8 cellular contexts compared by ENCODE assay signal in genomic region chr3:19147905-19148767, GRCh38. TPM values are rescaled to one million over a fixed set of nuclear protein-coding genes. Genes with fewer than 3 reads are reported as not detected.
DNase-seq lines count a peak whose midpoint lies in the region; ATAC-seq, FAIRE-seq and TF ChIP-seq lines count a peak whose summit lies in the region.

Gene KCNH8 (plus strand): TSS chr3:19148510. CDS start chr3:19148720, 210 bp downstream.

- H3K79me2 ChIP-seq in OCI-LY1 (ENCODE audit: insufficient read depth, low read length) (no peaks in the 10 kb centered on the region), K562 (ENCODE audit: control insufficient read depth, insufficient read depth, low read length) (no peaks in the 10 kb centered on the region)

- DNase-seq in NCI-H82 (lab: John Stamatoyannopoulos, UW) (peak; percentile 52), NCI-H82 treated with DMSO at 0.1 percent for 48 hours (lab: John Stamatoyannopoulos, UW; ENCODE audit: unreplicated experiment) (no peak), K562 (ENCODE audit: extremely low read depth in 1 of 4, low spot score in 3 of 4) (peak; percentile 17 to 23 (median 20)), islet precursor cell (peak; percentile 78), small intestine (peak; percentile 32)

- H3K27ac ChIP-seq in OCI-LY1 (ENCODE audit: low read depth, low read length, poor library complexity, severe bottlenecking) (no peak within 1 kb of the TSS), K562 (ENCODE audit: extremely low read depth, low read depth, low read length) (no peak within 1 kb of the TSS), small intestine (ENCODE audit: low read depth in 1 of 2, low read length in 1 of 2) (peak within 1 kb of the TSS in 1 of 2 donors; percentile 91)

- TF ChIP-seq RAD21 in K562 (CRISPR knock-in tag; conservative IDR thresholded peaks at IDR 0.05 in 1 of 2, IDR thresholded peaks at IDR 0.05 in 1 of 2): no peak

- WGBS in K562 (ENCODE audit: insufficient coverage, low coverage, missing lambda C conversion rate): 16% methylated on average over 30 of the region's 64 CpGs
- 1% methylated on average over 31 to 64 of the region's 64 CpGs for WGBS in small intestine, 3 donors

- H3K9me3 ChIP-seq in OCI-LY1 (ENCODE audit: low read length) (no peaks in the 10 kb centered on the region), K562 (replicated peaks; ENCODE audit: control insufficient read depth, insufficient read depth, low read depth, low read length) (no peaks in the 10 kb centered on the region), small intestine (ENCODE audit: control insufficient read depth, low read depth) (no peaks in the 10 kb centered on the region)

- in situ Hi-C loops in K562 (cut with MboI): no loop called here

- H3K4me3 ChIP-seq in OCI-LY1 (ENCODE audit: low read depth, low read length, poor library complexity, severe bottlenecking): peak within 1 kb of the TSS; percentile 64
- peak within 1 kb of the TSS; percentile 51 for H3K4me3 ChIP-seq in K562
- H3K4me3 ChIP-seq in small intestine (ENCODE audit: low read depth in 1 of 2, low read length in 2 of 2): peak within 1 kb of the TSS; percentile 66 to 68

- 0 out of 2 replicates have a peak, but pooled peaks cover 4% of the 10 kb centered on the region for H3F3A ChIP-seq in OCI-LY1 (ENCODE audit: insufficient read depth, low read length)

- no peak for TF ChIP-seq POLR2A in K562 (conservative IDR thresholded peaks at IDR 0.05)

- H2AFZ ChIP-seq in OCI-LY1 (ENCODE audit: low read length): peak within 1 kb of the TSS; percentile 75; the same call in 1 of the 2 replicates
- H2AFZ ChIP-seq in K562 (ENCODE audit: low read depth, low read length): peak within 1 kb of the TSS; percentile 82

- CTCF ChIA-PET in K562 (lab: Yijun Ruan, JAX; ENCODE audit: low intra/inter-chr PET ratio): no interaction called here

- H4K20me1 ChIP-seq in OCI-LY1 (ENCODE audit: insufficient read depth, low read length): no peaks in the 10 kb centered on the region
- no peaks in the 10 kb centered on the region for H4K20me1 ChIP-seq in K562 (replicated peaks; ENCODE audit: control insufficient read depth, insufficient read depth, low read length)

- no peak for FAIRE-seq in K562 (lab: Jason Lieb, UNC)
- no peak for FAIRE-seq in small intestine (lab: Jason Lieb, UNC)

- TF ChIP-seq CTCF in OCI-LY1 (IDR thresholded peaks at IDR 0.05; ENCODE audit: low read length) (no peak), K562 (IDR thresholded peaks at IDR 0.05 in 2 of 3, conservative IDR thresholded peaks at IDR 0.05 in 1 of 3; ENCODE audit: insufficient read depth in 2 of 3, low read depth in 1 of 3, low read length in 3 of 3) (peak in 1 of 3 experiments; percentile 30; a peak in 1 of 6 replicates)

- no peaks in the 10 kb centered on the region for H3K27me3 ChIP-seq in OCI-LY1 (ENCODE audit: insufficient read depth, low read length)
- H3K27me3 ChIP-seq in K562 (ENCODE audit: control insufficient read depth in 2 of 2, insufficient read depth in 2 of 2, low read length in 2 of 2): no peaks in the 10 kb centered on the region
- H3K27me3 ChIP-seq in small intestine (ENCODE audit: control insufficient read depth in 2 of 2, insufficient read depth in 2 of 2, low read length in 2 of 2): peaks cover 0 to 2% of the 10 kb centered on the region in 2 donors

- H3K9me2 ChIP-seq in OCI-LY1 (ENCODE audit: low read depth, low read length): no peaks in the 10 kb centered on the region

- H3K9ac ChIP-seq in OCI-LY1 (ENCODE audit: low read length) (peak within 1 kb of the TSS; percentile 38), K562 (ENCODE audit: insufficient read depth in 1 of 2, low read depth in 2 of 2, low read length in 2 of 2) (peak within 1 kb of the TSS in 1 of 2 experiments; percentile 81; a peak in 2 of 4 replicates)

- intact Hi-C loops in K562 (cut with micrococcal nuclease): loop anchor here (5.0 kb wide), 2 partner anchors 719 to 1039 kb away; partner anchors contain the start of gene SGO1

- H3K9me1 ChIP-seq in K562 (ENCODE audit: control insufficient read depth, insufficient read depth, low read length): no peaks in the 10 kb centered on the region

- H3K4me1 ChIP-seq in OCI-LY1 (ENCODE audit: insufficient read depth, low read length, severe bottlenecking) (peaks cover 10% of the 10 kb centered on the region), K562 (replicated peaks in 1 of 2; ENCODE audit: control insufficient read depth in 2 of 2, insufficient read depth in 2 of 2, low read length in 2 of 2) (peaks cover 0 to 16% of the 10 kb centered on the region in 2 experiments; a peak in 2 of 5 replicates), small intestine (ENCODE audit: control insufficient read depth in 2 of 2, insufficient read depth in 1 of 2, low read depth in 1 of 2, low read length in 1 of 2) (peaks cover 0 to 4% of the 10 kb centered on the region in 2 donors)

- POLR2A ChIA-PET in K562 (lab: Yijun Ruan, JAX): interaction anchor here (0.6 kb wide), 1 partner anchor 8 kb away, joined by 3 read pairs; no protein-coding TSS in a partner anchor

- H3K36me3 ChIP-seq in OCI-LY1 (ENCODE audit: insufficient read depth, low read length) (no peaks in the 10 kb centered on the region), K562 (ENCODE audit: control insufficient read depth, insufficient read depth, low read length) (no peaks in the 10 kb centered on the region), small intestine (ENCODE audit: control insufficient read depth in 2 of 2, insufficient read depth in 2 of 2, low read length in 2 of 2) (no peaks in the 10 kb centered on the region)

- ATAC-seq in K562 (peak; percentile 62), HG02885 (IDR thresholded peaks at IDR 0.05; ENCODE audit: poor library complexity, unreplicated experiment) (no peak), HG02798 (IDR thresholded peaks at IDR 0.05; ENCODE audit: poor library complexity, unreplicated experiment) (no peak)

- no peak for TF ChIP-seq EP300 in K562 (IDR thresholded peaks at IDR 0.05; ENCODE audit: low read length)

- no TSS peak for BruUV-seq in K562 (replicated peaks; lab: Mats Ljungman, UMichigan)

- H3K4me2 ChIP-seq in OCI-LY1 (ENCODE audit: low read length) (peak within 1 kb of the TSS; percentile 91), K562 (ENCODE audit: insufficient read depth, low read length) (peak within 1 kb of the TSS; percentile 70)

TF ChIP-seq in K562, 482 proteins besides CTCF, POLR2A, EP300 and RAD21:
- TF ChIP-seq CTCFL (IDR thresholded peaks at IDR 0.05; ENCODE audit: borderline replicate concordance, insufficient read depth, low read depth, low read length, poor library complexity, severe bottlenecking) (peak; percentile 65), SMAD3 (CRISPR knock-in tag; conservative IDR thresholded peaks at IDR 0.05) (no peak)

RNA-seq across cellular contexts. Expression of gene KCNH8, which starts in this region (rescaled TPM):
- total RNA-seq in K562 (2011; cell fraction: chromatin; rRNA removed; ENCODE audit: low replicate concordance): 0.12 TPM in 2 replicates
- total RNA-seq in K562 (2011; cell fraction: nucleolus; rRNA removed): 0.13 TPM in 1 of 2 replicates, not detected in the other
- 0.15 TPM in 1 of 2 replicates, not detected in the other for total RNA-seq in K562 (2011; cell fraction: nucleoplasm; rRNA removed)
- total RNA-seq in K562 (2014; rRNA removed) (not detected in 2 replicates), K562 (2014; rRNA removed; fragmentation: Illumina TruSeq; extraction: Trizol) (not detected in 2 replicates), K562 (2015; rRNA removed; fragmentation: Illumina TruSeq; extraction: Trizol) (0.04 TPM in 1 of 2 replicates, not detected in the other), K562 (2021) (0.02 TPM in 1 of 2 replicates, not detected in the other)
- polyA plus RNA-seq in K562 (2011; rRNA removed) (0.01 TPM in 1 of 2 replicates, not detected in the other), K562 (2014; fragmentation: Illumina TruSeq; extraction: Trizol) (not detected in 2 replicates), K562 (2014; fragmentation: Nextera tagmentation; extraction: Ambion mirVana) (not detected), K562 (2014; rRNA removed) (0.08 TPM in 1 of 2 replicates, not detected in the other), small intestine (under 1 TPM in 1 of 3 donors, not detected in 2; 0.66 TPM)
- 0.01 TPM in 1 of 2 replicates, not detected in the other for polyA plus RNA-seq in K562 (2011; cell fraction: cytosol; rRNA removed)
- 0.07 TPM in 2 replicates for polyA plus RNA-seq in K562 (2011; cell fraction: nucleus; rRNA removed)
- polyA plus RNA-seq in K562 (2012): 0.19 TPM in 1 of 2 replicates, not detected in the other
- polyA minus RNA-seq in K562 (2011; rRNA and poly(A)+ RNA removed): 0.04 TPM in 1 of 2 replicates, not detected in the other
- not detected in 2 replicates for polyA minus RNA-seq in K562 (2011; cell fraction: cytosol; rRNA and poly(A)+ RNA removed)
- polyA minus RNA-seq in K562 (2011; cell fraction: nucleus; rRNA and poly(A)+ RNA removed): 0.13 and 0.22 TPM in 2 replicates

Comparison
In these comparisons a context has a peak if more than half of its experiments do, and no peak if none do; other contexts are left out.
1. Peak in DNase-seq, ATAC-seq, H3K4me3 ChIP-seq and H3K4me2 ChIP-seq in K562; RNA of the gene not detected or under 1 TPM.
2. Peak in DNase-seq and H3K4me3 ChIP-seq in small intestine; RNA of the gene not detected or under 1 TPM.